In the genomic region with DNA sequence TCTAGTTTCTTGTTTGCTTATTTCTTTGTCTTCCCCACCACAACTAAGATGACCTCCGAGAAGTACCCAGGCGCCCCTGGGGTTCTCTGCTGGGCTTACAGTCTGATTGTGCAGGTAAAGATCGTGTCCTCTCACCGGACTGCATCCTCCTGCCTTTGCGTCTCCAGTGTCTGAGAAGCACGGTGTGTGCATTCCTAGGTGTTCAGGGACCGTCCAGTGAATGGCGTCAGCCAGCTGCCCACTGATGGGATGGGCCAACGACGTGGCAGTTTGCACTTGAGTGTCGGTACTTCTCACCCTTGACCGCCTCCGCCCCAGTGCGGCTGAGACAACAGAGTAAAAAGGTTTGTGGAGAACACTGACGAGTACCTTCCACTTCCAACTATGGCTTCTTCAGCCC, we compare ENCODE assay signal across 13 cellular contexts. TPM values are rescaled to one million over a fixed set of nuclear protein-coding genes. Genes with fewer than 3 reads are reported as not detected.
A peak's percentile ranks its signal among the peaks of the same experiment; 100 is the strongest.
DNase-seq lines count a peak whose midpoint lies in the region; ATAC-seq and TF ChIP-seq lines count a peak whose summit lies in the region.
"Had no signal": no experiment of that assay in that cellular context is flagged by ENCODE, and none has a peak within 500 bp of the region (broad histone marks: within the 10 kb centered on the region; RNA-seq: fewer than 3 reads in every experiment).

No MANE protein-coding gene starts in this region.

- H3K36me3 ChIP-seq in left ventricle myocardium inferior, result peaks cover 20% of the 10 kb centered on the region
- H3K36me3 ChIP-seq in thyroid gland, result peaks cover 0 to 10% of the 10 kb centered on the region in 2 donors

- 76 to 79% methylated on average over 14 to 15 of the region's 15 CpGs for WGBS in thyroid gland, 2 donors

- H3K27ac ChIP-seq in left ventricle myocardium inferior (replicated peaks) (no peak overlapping the region), thyroid gland (no peak overlapping the region)
- H3K27ac ChIP-seq: BLaER1 treated with 17β-estradiol and CSF1 and Interleukin-3, amounts not matched to agents 10 nM and 100 nM had no signal

- H3K27me3 ChIP-seq in left ventricle myocardium inferior (ENCODE audit: low read depth), result no peaks in the 10 kb centered on the region
- H3K27me3 ChIP-seq in thyroid gland, result no peaks in the 10 kb centered on the region

- no peak for TF ChIP-seq POLR2A in thyroid gland (IDR thresholded peaks at IDR 0.05)

- no peak for ATAC-seq in GM18867 (IDR thresholded peaks at IDR 0.05; ENCODE audit: unreplicated experiment)
- ATAC-seq: CD8-positive, alpha-beta T cell; HepG2 had no signal

- H3K4me1 ChIP-seq in left ventricle myocardium inferior (peaks cover 4% of the 10 kb centered on the region), thyroid gland (no peaks in the 10 kb centered on the region)

- TF ChIP-seq CTCF in left ventricle myocardium inferior (IDR thresholded peaks at IDR 0.05; ENCODE audit: borderline replicate concordance) (no peak), thyroid gland (IDR thresholded peaks at IDR 0.05) (no peak)

- intact Hi-C loops in cardiac septum (cut with DNase I), result loop anchor here (10.0 kb wide), 1 partner anchor 614 kb away; no protein-coding TSS in a partner anchor
- intact Hi-C loops in left ventricle myocardium inferior (cut with micrococcal nuclease), result loop anchor here (5.0 kb wide), 1 partner anchor 226 kb away; no protein-coding TSS in a partner anchor
- intact Hi-C loops in thyroid gland (cut with DNase I), result no loop called here

- H3K9me3 ChIP-seq in left ventricle myocardium inferior (replicated peaks) (no peaks in the 10 kb centered on the region), thyroid gland (no peaks in the 10 kb centered on the region)
- H3K9me3 ChIP-seq: BLaER1 treated with 17β-estradiol and CSF1 and Interleukin-3, amounts not matched to agents 10 nM and 100 nM; HAP-1 had no signal

- no peak overlapping the region for H3K4me3 ChIP-seq in left ventricle myocardium inferior
- no peak overlapping the region for H3K4me3 ChIP-seq in thyroid gland (replicated peaks in 1 of 3)
- H3K4me3 ChIP-seq: BLaER1 treated with 17β-estradiol and CSF1 and Interleukin-3, amounts not matched to agents 10 nM and 100 nM; HAP-1 had no signal

- peak; percentile 71 for DNase-seq in cardiac septum (ENCODE audit: low spot score)
- DNase-seq in left ventricle myocardium inferior, result no peak
- peak; percentile 69 for DNase-seq in left kidney (ENCODE audit: low read depth, low spot score)
- peak; percentile 13 to 24 for DNase-seq in thyroid gland
- no peak for DNase-seq in NCI-H146 (lab: John Stamatoyannopoulos, UW)
- DNase-seq: Calu3; CD8-positive, alpha-beta T cell; DMS79 treated with DMSO at 0.1 percent for 48 hours; GF-D8 had no signal

RNA-seq across cellular contexts. Expression of gene NFATC2, which starts 56.1 kb away (rescaled TPM):
- total RNA-seq in cardiac septum (4.3 TPM), left ventricle myocardium inferior (4.2 TPM), thyroid gland (10 to 100 TPM in 1 of 4 donors, 1 to 10 TPM in 3; 7.5 to 12.6 (median 8.5) TPM)

Comparison
In these comparisons a context has a peak if more than half of its experiments do, and no peak if none do; other contexts are left out.
1. DNase-seq: peak in cardiac septum (single experiment), left kidney (single experiment) and thyroid gland (2 of 2); none in left ventricle myocardium inferior (single experiment) and NCI-H146 (single experiment).